Comparison of ENCODE assay signal across 1 cellular context in the genomic region with DNA sequence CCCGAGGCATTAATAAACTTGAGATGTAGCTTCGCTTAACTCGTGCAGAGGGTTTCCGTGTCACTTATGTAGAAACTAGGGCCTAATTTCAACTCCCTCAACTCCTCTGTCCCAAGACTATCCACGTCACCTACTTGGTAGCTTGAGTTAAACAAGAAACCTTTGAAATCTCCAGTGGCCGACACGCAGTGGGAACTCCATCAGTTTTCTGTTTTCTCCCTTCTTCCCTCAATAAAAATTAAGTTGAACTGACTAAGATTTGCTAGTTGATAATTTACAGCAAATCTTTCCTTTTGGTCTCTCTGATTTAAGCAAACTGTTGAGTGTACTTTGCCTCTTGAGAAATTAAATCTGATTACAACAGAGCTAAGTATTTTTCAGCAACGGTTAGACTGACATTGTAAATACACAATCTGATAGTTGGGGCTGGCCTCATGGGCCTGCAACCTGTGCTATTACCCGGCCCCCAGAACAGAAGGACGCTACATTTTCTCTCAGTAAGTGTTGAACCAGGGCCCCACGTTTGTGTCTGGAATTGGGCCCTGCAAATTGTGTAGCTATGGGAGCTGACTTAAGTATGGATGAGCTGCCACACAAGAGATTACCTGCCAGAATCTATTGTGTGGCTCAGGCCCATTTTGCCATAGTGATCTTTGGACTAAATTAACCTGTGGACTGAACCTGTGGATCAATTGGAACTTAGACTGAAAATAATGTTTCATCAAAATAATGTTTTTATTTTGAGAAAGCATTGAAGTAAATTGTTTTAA.
A peak's percentile ranks its signal among the peaks of the same experiment; 100 is the strongest.
TF ChIP-seq lines count a peak whose summit lies in the region.

No MANE protein-coding gene starts in this region.

TF ChIP-seq in HepG2, 621 proteins besides CTCF, POLR2A, EP300 and RAD21 (continues in another document):
- TF ChIP-seq, protein P1, sequence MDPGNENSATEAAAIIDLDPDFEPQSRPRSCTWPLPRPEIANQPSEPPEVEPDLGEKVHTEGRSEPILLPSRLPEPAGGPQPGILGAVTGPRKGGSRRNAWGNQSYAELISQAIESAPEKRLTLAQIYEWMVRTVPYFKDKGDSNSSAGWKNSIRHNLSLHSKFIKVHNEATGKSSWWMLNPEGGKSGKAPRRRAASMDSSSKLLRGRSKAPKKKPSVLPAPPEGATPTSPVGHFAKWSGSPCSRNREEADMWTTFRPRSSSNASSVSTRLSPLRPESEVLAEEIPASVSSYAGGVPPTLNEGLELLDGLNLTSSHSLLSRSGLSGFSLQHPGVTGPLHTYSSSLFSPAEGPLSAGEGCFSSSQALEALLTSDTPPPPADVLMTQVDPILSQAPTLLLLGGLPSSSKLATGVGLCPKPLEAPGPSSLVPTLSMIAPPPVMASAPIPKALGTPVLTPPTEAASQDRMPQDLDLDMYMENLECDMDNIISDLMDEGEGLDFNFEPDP (CRISPR knock-in tag; conservative IDR thresholded peaks at IDR 0.05): no peak
- TF ChIP-seq PITX1 (CRISPR knock-in tag; IDR thresholded peaks at IDR 0.05) (no peak), ZNF331 (CRISPR knock-in tag; IDR thresholded peaks at IDR 0.05) (no peak), ZNF431 (CRISPR knock-in tag; IDR thresholded peaks at IDR 0.05; ENCODE audit: borderline replicate concordance, low read depth) (no peak), MXD4 (CRISPR knock-in tag; IDR thresholded peaks at IDR 0.05) (no peak), ZSCAN31 (CRISPR knock-in tag; IDR thresholded peaks at IDR 0.05; ENCODE audit: low read depth) (0 out of 2 replicates have a peak, but pooled peaks have one; percentile 53), MAZ (IDR thresholded peaks at IDR 0.05; ENCODE audit: borderline replicate concordance, low read depth, low read length) (no peak), MAZ (CRISPR knock-in tag; IDR thresholded peaks at IDR 0.05; ENCODE audit: low read depth) (peak; percentile 2; the same call in 1 of the 2 replicates), ZSCAN20 (CRISPR knock-in tag; IDR thresholded peaks at IDR 0.05; ENCODE audit: borderline replicate concordance) (0 out of 2 replicates have a peak, but pooled peaks have one; percentile 24), EED (CRISPR knock-in tag; IDR thresholded peaks at IDR 0.05) (no peak), NAIF1 (CRISPR knock-in tag; IDR thresholded peaks at IDR 0.05; ENCODE audit: borderline replicate concordance) (no peak), ZNF747 (CRISPR knock-in tag; IDR thresholded peaks at IDR 0.05; ENCODE audit: borderline replicate concordance) (0 out of 2 replicates have a peak, but pooled peaks have one; percentile 4), ZFP36L1 (CRISPR knock-in tag; IDR thresholded peaks at IDR 0.05) (no peak), CEBPG (CRISPR knock-in tag; IDR thresholded peaks at IDR 0.05) (0 out of 2 replicates have a peak, but pooled peaks have one; percentile 18), HNF4A (CRISPR knock-in tag; IDR thresholded peaks at IDR 0.05) (peak; percentile 51), GABPB1 (CRISPR knock-in tag; IDR thresholded peaks at IDR 0.05) (no peak), NFE2L2 (IDR thresholded peaks at IDR 0.05; ENCODE audit: low read length) (no peak), ZNF772 (CRISPR knock-in tag; IDR thresholded peaks at IDR 0.05) (no peak)
- TF ChIP-seq, protein P2, sequence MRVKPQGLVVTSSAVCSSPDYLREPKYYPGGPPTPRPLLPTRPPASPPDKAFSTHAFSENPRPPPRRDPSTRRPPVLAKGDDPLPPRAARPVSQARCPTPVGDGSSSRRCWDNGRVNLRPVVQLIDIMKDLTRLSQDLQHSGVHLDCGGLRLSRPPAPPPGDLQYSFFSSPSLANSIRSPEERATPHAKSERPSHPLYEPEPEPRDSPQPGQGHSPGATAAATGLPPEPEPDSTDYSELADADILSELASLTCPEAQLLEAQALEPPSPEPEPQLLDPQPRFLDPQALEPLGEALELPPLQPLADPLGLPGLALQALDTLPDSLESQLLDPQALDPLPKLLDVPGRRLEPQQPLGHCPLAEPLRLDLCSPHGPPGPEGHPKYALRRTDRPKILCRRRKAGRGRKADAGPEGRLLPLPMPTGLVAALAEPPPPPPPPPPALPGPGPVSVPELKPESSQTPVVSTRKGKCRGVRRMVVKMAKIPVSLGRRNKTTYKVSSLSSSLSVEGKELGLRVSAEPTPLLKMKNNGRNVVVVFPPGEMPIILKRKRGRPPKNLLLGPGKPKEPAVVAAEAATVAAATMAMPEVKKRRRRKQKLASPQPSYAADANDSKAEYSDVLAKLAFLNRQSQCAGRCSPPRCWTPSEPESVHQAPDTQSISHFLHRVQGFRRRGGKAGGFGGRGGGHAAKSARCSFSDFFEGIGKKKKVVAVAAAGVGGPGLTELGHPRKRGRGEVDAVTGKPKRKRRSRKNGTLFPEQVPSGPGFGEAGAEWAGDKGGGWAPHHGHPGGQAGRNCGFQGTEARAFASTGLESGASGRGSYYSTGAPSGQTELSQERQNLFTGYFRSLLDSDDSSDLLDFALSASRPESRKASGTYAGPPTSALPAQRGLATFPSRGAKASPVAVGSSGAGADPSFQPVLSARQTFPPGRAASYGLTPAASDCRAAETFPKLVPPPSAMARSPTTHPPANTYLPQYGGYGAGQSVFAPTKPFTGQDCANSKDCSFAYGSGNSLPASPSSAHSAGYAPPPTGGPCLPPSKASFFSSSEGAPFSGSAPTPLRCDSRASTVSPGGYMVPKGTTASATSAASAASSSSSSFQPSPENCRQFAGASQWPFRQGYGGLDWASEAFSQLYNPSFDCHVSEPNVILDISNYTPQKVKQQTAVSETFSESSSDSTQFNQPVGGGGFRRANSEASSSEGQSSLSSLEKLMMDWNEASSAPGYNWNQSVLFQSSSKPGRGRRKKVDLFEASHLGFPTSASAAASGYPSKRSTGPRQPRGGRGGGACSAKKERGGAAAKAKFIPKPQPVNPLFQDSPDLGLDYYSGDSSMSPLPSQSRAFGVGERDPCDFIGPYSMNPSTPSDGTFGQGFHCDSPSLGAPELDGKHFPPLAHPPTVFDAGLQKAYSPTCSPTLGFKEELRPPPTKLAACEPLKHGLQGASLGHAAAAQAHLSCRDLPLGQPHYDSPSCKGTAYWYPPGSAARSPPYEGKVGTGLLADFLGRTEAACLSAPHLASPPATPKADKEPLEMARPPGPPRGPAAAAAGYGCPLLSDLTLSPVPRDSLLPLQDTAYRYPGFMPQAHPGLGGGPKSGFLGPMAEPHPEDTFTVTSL (CRISPR knock-in tag; IDR thresholded peaks at IDR 0.05; ENCODE audit: borderline replicate concordance): 0 out of 2 replicates have a peak, but pooled peaks have one; percentile 21
- TF ChIP-seq, protein P3, sequence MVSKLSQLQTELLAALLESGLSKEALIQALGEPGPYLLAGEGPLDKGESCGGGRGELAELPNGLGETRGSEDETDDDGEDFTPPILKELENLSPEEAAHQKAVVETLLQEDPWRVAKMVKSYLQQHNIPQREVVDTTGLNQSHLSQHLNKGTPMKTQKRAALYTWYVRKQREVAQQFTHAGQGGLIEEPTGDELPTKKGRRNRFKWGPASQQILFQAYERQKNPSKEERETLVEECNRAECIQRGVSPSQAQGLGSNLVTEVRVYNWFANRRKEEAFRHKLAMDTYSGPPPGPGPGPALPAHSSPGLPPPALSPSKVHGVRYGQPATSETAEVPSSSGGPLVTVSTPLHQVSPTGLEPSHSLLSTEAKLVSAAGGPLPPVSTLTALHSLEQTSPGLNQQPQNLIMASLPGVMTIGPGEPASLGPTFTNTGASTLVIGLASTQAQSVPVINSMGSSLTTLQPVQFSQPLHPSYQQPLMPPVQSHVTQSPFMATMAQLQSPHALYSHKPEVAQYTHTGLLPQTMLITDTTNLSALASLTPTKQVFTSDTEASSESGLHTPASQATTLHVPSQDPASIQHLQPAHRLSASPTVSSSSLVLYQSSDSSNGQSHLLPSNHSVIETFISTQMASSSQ (IDR thresholded peaks at IDR 0.05; ENCODE audit: low read depth): 0 out of 2 replicates have a peak, but pooled peaks have one; percentile 8
- TF ChIP-seq, protein P3 (CRISPR knock-in tag; IDR thresholded peaks at IDR 0.05; ENCODE audit: borderline replicate concordance): no peak; the same call in 1 of the 2 replicates
- TF ChIP-seq, protein P4, sequence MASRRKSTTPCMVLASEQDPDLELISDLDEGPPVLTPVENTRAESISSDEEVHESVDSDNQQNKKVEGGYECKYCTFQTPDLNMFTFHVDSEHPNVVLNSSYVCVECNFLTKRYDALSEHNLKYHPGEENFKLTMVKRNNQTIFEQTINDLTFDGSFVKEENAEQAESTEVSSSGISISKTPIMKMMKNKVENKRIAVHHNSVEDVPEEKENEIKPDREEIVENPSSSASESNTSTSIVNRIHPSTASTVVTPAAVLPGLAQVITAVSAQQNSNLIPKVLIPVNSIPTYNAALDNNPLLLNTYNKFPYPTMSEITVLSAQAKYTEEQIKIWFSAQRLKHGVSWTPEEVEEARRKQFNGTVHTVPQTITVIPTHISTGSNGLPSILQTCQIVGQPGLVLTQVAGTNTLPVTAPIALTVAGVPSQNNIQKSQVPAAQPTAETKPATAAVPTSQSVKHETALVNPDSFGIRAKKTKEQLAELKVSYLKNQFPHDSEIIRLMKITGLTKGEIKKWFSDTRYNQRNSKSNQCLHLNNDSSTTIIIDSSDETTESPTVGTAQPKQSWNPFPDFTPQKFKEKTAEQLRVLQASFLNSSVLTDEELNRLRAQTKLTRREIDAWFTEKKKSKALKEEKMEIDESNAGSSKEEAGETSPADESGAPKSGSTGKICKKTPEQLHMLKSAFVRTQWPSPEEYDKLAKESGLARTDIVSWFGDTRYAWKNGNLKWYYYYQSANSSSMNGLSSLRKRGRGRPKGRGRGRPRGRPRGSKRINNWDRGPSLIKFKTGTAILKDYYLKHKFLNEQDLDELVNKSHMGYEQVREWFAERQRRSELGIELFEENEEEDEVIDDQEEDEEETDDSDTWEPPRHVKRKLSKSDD (CRISPR knock-in tag; IDR thresholded peaks at IDR 0.05; ENCODE audit: low read depth): no peak
- TF ChIP-seq, protein P5, sequence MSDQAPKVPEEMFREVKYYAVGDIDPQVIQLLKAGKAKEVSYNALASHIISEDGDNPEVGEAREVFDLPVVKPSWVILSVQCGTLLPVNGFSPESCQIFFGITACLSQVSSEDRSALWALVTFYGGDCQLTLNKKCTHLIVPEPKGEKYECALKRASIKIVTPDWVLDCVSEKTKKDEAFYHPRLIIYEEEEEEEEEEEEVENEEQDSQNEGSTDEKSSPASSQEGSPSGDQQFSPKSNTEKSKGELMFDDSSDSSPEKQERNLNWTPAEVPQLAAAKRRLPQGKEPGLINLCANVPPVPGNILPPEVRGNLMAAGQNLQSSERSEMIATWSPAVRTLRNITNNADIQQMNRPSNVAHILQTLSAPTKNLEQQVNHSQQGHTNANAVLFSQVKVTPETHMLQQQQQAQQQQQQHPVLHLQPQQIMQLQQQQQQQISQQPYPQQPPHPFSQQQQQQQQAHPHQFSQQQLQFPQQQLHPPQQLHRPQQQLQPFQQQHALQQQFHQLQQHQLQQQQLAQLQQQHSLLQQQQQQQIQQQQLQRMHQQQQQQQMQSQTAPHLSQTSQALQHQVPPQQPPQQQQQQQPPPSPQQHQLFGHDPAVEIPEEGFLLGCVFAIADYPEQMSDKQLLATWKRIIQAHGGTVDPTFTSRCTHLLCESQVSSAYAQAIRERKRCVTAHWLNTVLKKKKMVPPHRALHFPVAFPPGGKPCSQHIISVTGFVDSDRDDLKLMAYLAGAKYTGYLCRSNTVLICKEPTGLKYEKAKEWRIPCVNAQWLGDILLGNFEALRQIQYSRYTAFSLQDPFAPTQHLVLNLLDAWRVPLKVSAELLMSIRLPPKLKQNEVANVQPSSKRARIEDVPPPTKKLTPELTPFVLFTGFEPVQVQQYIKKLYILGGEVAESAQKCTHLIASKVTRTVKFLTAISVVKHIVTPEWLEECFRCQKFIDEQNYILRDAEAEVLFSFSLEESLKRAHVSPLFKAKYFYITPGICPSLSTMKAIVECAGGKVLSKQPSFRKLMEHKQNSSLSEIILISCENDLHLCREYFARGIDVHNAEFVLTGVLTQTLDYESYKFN (CRISPR knock-in tag; conservative IDR thresholded peaks at IDR 0.05): no peak
- TF ChIP-seq, protein P6, sequence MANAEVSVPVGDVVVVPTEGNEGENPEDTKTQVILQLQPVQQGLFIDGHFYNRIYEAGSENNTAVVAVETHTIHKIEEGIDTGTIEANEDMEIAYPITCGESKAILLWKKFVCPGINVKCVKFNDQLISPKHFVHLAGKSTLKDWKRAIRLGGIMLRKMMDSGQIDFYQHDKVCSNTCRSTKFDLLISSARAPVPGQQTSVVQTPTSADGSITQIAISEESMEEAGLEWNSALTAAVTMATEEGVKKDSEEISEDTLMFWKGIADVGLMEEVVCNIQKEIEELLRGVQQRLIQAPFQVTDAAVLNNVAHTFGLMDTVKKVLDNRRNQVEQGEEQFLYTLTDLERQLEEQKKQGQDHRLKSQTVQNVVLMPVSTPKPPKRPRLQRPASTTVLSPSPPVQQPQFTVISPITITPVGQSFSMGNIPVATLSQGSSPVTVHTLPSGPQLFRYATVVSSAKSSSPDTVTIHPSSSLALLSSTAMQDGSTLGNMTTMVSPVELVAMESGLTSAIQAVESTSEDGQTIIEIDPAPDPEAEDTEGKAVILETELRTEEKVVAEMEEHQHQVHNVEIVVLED (CRISPR knock-in tag; IDR thresholded peaks at IDR 0.05; ENCODE audit: borderline replicate concordance): no peak
- TF ChIP-seq, protein P7, sequence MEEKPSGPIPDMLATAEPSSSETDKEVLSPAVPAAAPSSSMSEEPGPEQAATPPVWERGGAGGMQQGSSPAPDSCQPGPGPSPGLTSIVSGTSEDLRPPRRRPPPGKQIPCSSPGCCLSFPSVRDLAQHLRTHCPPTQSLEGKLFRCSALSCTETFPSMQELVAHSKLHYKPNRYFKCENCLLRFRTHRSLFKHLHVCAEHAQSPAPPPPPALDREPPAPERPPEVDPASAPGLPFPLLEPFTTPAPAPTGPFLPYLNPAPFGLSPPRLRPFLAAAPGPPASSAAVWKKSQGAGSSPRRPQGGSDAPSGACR (CRISPR knock-in tag; IDR thresholded peaks at IDR 0.05): 0 out of 2 replicates have a peak, but pooled peaks have one; percentile 1
- TF ChIP-seq, protein P8, sequence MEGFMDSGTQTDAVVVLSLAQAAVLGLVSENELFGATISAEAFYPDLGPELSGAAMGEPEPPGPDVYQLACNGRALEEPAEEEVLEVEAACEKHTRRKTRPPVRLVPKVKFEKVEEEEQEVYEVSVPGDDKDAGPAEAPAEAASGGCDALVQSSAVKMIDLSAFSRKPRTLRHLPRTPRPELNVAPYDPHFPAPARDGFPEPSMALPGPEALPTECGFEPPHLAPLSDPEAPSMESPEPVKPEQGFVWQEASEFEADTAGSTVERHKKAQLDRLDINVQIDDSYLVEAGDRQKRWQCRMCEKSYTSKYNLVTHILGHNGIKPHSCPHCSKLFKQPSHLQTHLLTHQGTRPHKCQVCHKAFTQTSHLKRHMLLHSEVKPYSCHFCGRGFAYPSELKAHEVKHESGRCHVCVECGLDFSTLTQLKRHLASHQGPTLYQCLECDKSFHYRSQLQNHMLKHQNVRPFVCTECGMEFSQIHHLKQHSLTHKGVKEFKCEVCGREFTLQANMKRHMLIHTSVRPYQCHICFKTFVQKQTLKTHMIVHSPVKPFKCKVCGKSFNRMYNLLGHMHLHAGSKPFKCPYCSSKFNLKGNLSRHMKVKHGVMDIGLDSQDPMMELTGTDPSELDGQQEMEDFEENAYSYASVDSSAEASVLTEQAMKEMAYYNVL (CRISPR knock-in tag; IDR thresholded peaks at IDR 0.05; ENCODE audit: borderline replicate concordance): no peak
